ENCODE assay signal across 8 cellular contexts in the genomic region with DNA sequence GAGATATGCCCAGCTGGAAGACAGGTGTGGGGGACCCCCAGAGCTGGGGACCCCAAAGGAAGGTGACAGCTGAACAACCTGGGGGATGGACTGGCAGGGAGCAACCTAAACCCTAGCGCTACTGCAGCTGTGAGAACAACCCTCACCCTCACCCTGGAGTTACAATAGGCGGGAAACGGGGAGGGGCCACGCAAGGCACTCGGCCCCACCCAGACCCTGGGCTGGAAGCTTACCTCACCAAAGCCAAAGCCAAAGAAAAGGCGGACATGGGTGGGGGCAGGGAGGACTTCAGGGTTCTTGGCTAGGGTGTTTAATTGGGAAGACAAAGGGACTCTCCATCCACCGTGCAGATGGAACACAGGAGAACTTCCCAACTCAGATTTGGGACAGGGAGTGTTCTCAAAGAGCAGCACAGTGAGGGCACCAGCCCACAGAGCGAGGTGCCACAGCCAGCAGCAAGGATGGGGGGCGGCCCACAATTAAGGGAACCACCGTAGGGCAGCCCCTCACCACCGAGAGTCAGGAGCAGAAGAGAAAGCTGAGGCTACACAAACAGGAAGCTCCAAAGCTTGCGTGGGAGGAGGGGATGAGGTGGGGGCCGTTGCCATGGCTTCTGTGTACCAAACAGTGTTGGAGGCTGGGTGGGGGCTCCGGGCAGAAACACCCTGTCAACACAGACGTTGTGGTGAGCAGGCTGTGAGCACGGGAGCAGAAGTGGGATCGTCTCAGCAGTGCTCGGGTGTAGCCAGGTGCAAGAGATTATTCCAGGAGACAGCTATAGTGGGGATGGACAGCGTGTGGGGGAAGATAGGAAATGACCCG. TPM values are rescaled to one million over a fixed set of nuclear protein-coding genes. Genes with fewer than 3 reads are reported as not detected.
A peak's percentile ranks its signal among the peaks of the same experiment; 100 is the strongest.
DNase-seq lines count a peak whose midpoint lies in the region; ATAC-seq lines count a peak whose summit lies in the region.

No MANE protein-coding gene starts in this region.

- DNase-seq in NCI-H1436 (lab: John Stamatoyannopoulos, UW) (peak; percentile 66), NCI-H1436 treated with DMSO at 0.1 percent for 48 hours (lab: John Stamatoyannopoulos, UW) (no peak), NCI-H226 (peak; percentile 84), dermis microvascular lymphatic vessel endothelial cell (ENCODE audit: low read depth in 2 of 2) (peak; percentile 89 to 97)
- peak; percentile 92 for DNase-seq in activated CD4-positive, alpha-beta T cell treated with anti-CD3 and anti-CD28 coated beads, Interleukin-2, amount 50 U/mL, for 1 hour
- peak; percentile 68 to 83 for DNase-seq in stimulated activated CD8-positive, alpha-beta memory T cell treated with anti-CD3 and anti-CD28 coated beads, Interleukin-4, amount 100 ng/mL, for 1 hour (ENCODE audit: low read depth in 2 of 2, low spot score in 1 of 2)

- WGBS in mesodermal cell (ENCODE audit: insufficient coverage in 2 of 2), 2 experiments = 20 to 21% methylated on average over 12 to 13 of the region's 20 CpGs

- H3K36me3 ChIP-seq in mesodermal cell (ENCODE audit: control insufficient read depth, insufficient read depth, low read length) = peaks cover 46% of the 10 kb centered on the region

- H3K4me3 ChIP-seq in mesodermal cell (ENCODE audit: extremely low read depth, insufficient read depth, low read length, poor library complexity, severe bottlenecking) = peak overlapping the region; percentile 76

- peak; percentile 22 for ATAC-seq in HG03039 (IDR thresholded peaks at IDR 0.05; ENCODE audit: unreplicated experiment)

- peak overlapping the region; percentile 98 for H3K27ac ChIP-seq in mesodermal cell (ENCODE audit: low read depth, low read length, severe bottlenecking)

- peaks cover 46% of the 10 kb centered on the region for H3K4me1 ChIP-seq in mesodermal cell (ENCODE audit: control insufficient read depth, insufficient read depth, low read length, poor library complexity, severe bottlenecking)

- H3K9me3 ChIP-seq in mesodermal cell (ENCODE audit: control insufficient read depth, low read length) = no peaks in the 10 kb centered on the region

RNA-seq across cellular contexts. Expression of gene TAGLN2, which starts 1.9 kb away (rescaled TPM):
- 136 and 182 TPM in 2 replicates for total RNA-seq in dermis microvascular lymphatic vessel endothelial cell
- 496 TPM for polyA plus RNA-seq in mesodermal cell (2013, experiment 1 of 2)
- 406 TPM for polyA plus RNA-seq in mesodermal cell (2013, experiment 2 of 2)

RNA-seq across cellular contexts. Expression of gene IGSF9, which starts 22.0 kb away (rescaled TPM):
- total RNA-seq in dermis microvascular lymphatic vessel endothelial cell = not detected in 2 replicates
- polyA plus RNA-seq in mesodermal cell (2013, experiment 1 of 2) = 7.6 TPM
- 5.3 TPM for polyA plus RNA-seq in mesodermal cell (2013, experiment 2 of 2)

RNA-seq across cellular contexts. Expression of gene CFAP45, which starts 23.4 kb away (rescaled TPM):
- total RNA-seq in dermis microvascular lymphatic vessel endothelial cell = 0.13 and 0.51 TPM in 2 replicates
- 1.4 TPM for polyA plus RNA-seq in mesodermal cell (2013, experiment 1 of 2)
- 1.8 TPM for polyA plus RNA-seq in mesodermal cell (2013, experiment 2 of 2)

RNA-seq across cellular contexts. Expression of gene SLAMF9, which starts 30.6 kb away (rescaled TPM):
- total RNA-seq in dermis microvascular lymphatic vessel endothelial cell = not detected in 2 replicates
- 0.37 TPM for polyA plus RNA-seq in mesodermal cell (2013, experiment 1 of 2)
- 0.25 TPM for polyA plus RNA-seq in mesodermal cell (2013, experiment 2 of 2)
